In the genomic region with DNA sequence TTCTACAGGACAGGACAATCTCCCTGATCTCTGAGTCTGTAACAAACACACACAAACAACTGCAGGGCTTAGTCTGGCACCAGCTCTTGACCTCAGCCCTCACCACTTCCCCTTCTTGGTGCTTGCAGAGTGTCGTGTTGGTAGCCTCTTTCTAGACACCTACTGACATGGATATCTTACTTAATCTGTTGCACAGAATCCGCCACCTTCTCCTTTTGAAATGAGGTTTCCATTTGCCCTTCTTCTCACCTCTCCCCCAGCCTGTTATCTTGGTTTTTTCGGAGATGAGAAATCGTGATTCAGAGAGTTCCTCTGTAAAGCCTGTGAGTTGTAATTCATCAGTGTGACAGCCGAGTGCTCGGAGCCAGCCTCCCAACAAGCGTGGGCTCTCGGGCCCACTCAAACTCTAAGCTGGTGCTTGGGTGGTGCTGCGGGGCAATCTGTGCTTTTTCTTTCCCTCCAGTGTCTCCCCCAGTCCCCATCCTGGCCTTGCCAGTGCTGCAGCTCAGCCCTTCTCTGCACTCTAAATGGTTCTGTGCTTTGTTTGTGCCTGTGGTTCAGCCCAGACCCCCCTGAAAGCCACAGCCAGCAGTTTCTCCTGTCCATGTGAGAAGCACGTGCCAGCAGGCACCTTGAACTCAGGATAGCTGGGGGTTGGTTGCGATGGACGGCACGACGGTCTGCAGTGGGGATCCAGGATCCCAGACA, we compare ENCODE assay signal across 8 cellular contexts. TPM values are rescaled to one million over a fixed set of nuclear protein-coding genes. Genes with fewer than 3 reads are reported as not detected.
DNase-seq lines count a peak whose midpoint lies in the region; ATAC-seq and TF ChIP-seq lines count a peak whose summit lies in the region.

No MANE protein-coding gene starts in this region.

- peak overlapping the region; percentile 82 for H3K4me3 Mint-ChIP-seq in activated naive CD8-positive, alpha-beta T cell treated with anti-CD3 and anti-CD28 coated beads, Interleukin-2, amount 10 ng/mL, durations not matched to agents 7 days and 5 days

- H3K79me2 ChIP-seq in hepatocyte = peaks cover 17% of the 10 kb centered on the region

- H3K36me3 Mint-ChIP-seq in activated naive CD8-positive, alpha-beta T cell treated with anti-CD3 and anti-CD28 coated beads, Interleukin-2, amount 10 ng/mL, durations not matched to agents 7 days and 5 days = no peaks in the 10 kb centered on the region

- peak overlapping the region; percentile 54 for H3K27ac ChIP-seq in hepatocyte

- ATAC-seq in GM18508 (IDR thresholded peaks at IDR 0.05; ENCODE audit: insufficient read depth, unreplicated experiment) (peak; percentile 66), HG03045 (IDR thresholded peaks at IDR 0.05; ENCODE audit: unreplicated experiment) (peak; percentile 76), GM19324 (IDR thresholded peaks at IDR 0.05; ENCODE audit: low FRiP score, unreplicated experiment) (no peak)
- peak; percentile 97 for ATAC-seq in activated naive CD8-positive, alpha-beta T cell treated with anti-CD3 and anti-CD28 coated beads, Interleukin-2, amount 10 ng/mL, durations not matched to agents 7 days and 5 days (ENCODE audit: low read depth)

- DNase-seq in SKM-1 (lab: John Stamatoyannopoulos, UW; ENCODE audit: unreplicated experiment) = peak; percentile 99
- peak; percentile 69 for DNase-seq in activated naive CD8-positive, alpha-beta T cell treated with anti-CD3 and anti-CD28 coated beads, Interleukin-2, amount 10 ng/mL, durations not matched to agents 7 days and 5 days
- DNase-seq in hepatocyte (ENCODE audit: low spot score) = peak; percentile 21
- peak; percentile 47 for DNase-seq in stimulated activated CD4-positive, alpha-beta T cell treated with anti-CD3 and anti-CD28 coated beads, Interleukin-12 subunit alpha, Interleukin-12 subunit beta, amount 100 ng/mL, for 4 hours
- no peak for DNase-seq in HuH-7 (ENCODE audit: low spot score)

- H3K4me2 ChIP-seq in hepatocyte = peak overlapping the region; percentile 68

- no peaks in the 10 kb centered on the region for H3K36me3 ChIP-seq in hepatocyte (replicated peaks; ENCODE audit: insufficient read depth, low read depth)

- peaks cover 25% of the 10 kb centered on the region for H3K4me1 ChIP-seq in hepatocyte (ENCODE audit: insufficient read depth)

- WGBS in hepatocyte (ENCODE audit: low lambda C conversion rate, missing lambda C conversion rate) = 60% methylated on average over 14 of the region's 14 CpGs

- no peak for TF ChIP-seq CTCF in hepatocyte (IDR thresholded peaks at IDR 0.05; ENCODE audit: poor library complexity)

- POLR2A ChIA-PET in activated naive CD8-positive, alpha-beta T cell treated with anti-CD3 and anti-CD28 coated beads, Interleukin-2, amount 10 ng/mL, durations not matched to agents 7 days and 5 days (lab: Charles Lee) = interaction anchor here (0.6 to 2.7 kb wide), 8 partner anchors 8 to 57 kb away, joined by 3 to 34 read pairs (median 7); a partner anchor contains a TSS

- H2AFZ ChIP-seq in hepatocyte = peak overlapping the region; percentile 54

- H3K9me3 ChIP-seq in hepatocyte (ENCODE audit: low read depth) = no peaks in the 10 kb centered on the region

- H3K9me2 ChIP-seq in hepatocyte (replicated peaks; ENCODE audit: insufficient read depth) = no peaks in the 10 kb centered on the region

- no peak overlapping the region for H3K4me3 ChIP-seq in hepatocyte

- peak overlapping the region; percentile 98 for H3K27ac Mint-ChIP-seq in activated naive CD8-positive, alpha-beta T cell treated with anti-CD3 and anti-CD28 coated beads, Interleukin-2, amount 10 ng/mL, durations not matched to agents 7 days and 5 days

- H4K20me1 ChIP-seq in hepatocyte (ENCODE audit: insufficient read depth, poor library complexity, severe bottlenecking) = no peaks in the 10 kb centered on the region

- H3K27me3 ChIP-seq in hepatocyte = no peaks in the 10 kb centered on the region

- H3K27me3 Mint-ChIP-seq in activated naive CD8-positive, alpha-beta T cell treated with anti-CD3 and anti-CD28 coated beads, Interleukin-2, amount 10 ng/mL, durations not matched to agents 7 days and 5 days = no peaks in the 10 kb centered on the region

- H3K4me1 Mint-ChIP-seq in activated naive CD8-positive, alpha-beta T cell treated with anti-CD3 and anti-CD28 coated beads, Interleukin-2, amount 10 ng/mL, durations not matched to agents 7 days and 5 days = peaks cover 31% of the 10 kb centered on the region

- H3K9me3 Mint-ChIP-seq in activated naive CD8-positive, alpha-beta T cell treated with anti-CD3 and anti-CD28 coated beads, Interleukin-2, amount 10 ng/mL, durations not matched to agents 7 days and 5 days = no peaks in the 10 kb centered on the region

RNA-seq across cellular contexts. Expression of a gene that starts 28.1 kb away (rescaled TPM):
- 10 to 100 TPM; 11.6 to 13.9 TPM for total RNA-seq in activated naive CD8-positive, alpha-beta T cell treated with anti-CD3 and anti-CD28 coated beads, Interleukin-2, amount 10 ng/mL, durations not matched to agents 7 days and 5 days
- 6.9 and 14.9 TPM in 2 replicates for total RNA-seq in hepatocyte
- 8.1 and 10.1 TPM in 2 replicates for polyA plus RNA-seq in hepatocyte

RNA-seq across cellular contexts. Expression of a gene that starts 44.3 kb away (rescaled TPM):
- total RNA-seq in activated naive CD8-positive, alpha-beta T cell treated with anti-CD3 and anti-CD28 coated beads, Interleukin-2, amount 10 ng/mL, durations not matched to agents 7 days and 5 days = 10 to 100 TPM; 30.5 to 33.7 TPM
- total RNA-seq in hepatocyte = 59.2 and 65.2 TPM in 2 replicates
- polyA plus RNA-seq in hepatocyte = 50.0 and 51.4 TPM in 2 replicates

RNA-seq across cellular contexts. Expression of a gene that starts 56.6 kb away (rescaled TPM):
- total RNA-seq in activated naive CD8-positive, alpha-beta T cell treated with anti-CD3 and anti-CD28 coated beads, Interleukin-2, amount 10 ng/mL, durations not matched to agents 7 days and 5 days = not detected
- total RNA-seq in hepatocyte = 0.13 TPM in 1 of 2 replicates, not detected in the other
- not detected in 2 replicates for polyA plus RNA-seq in hepatocyte
